18 cellular contexts compared by ENCODE assay signal in the genomic region with DNA sequence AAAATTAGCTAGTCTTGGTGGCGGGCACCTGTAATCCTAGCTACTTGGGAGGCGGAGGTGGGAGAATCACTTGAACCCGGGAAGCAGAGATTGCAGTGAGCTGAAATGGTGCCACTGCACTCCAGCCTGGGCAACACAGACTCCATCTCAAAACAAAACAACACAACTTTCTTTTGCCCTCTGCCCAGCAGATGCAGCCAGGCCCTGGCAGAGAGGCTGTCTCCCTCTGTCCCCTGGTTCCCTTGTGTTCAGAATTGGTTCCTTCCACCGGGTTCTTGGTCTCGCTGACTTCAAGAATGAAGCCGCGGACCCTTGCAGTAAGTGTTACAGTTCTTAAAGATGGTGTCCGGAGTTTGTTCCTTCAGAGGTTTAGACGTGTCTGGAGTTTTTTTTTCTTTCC. TPM values are rescaled to one million over a fixed set of nuclear protein-coding genes. Genes with fewer than 3 reads are reported as not detected.
A peak's percentile ranks its signal among the peaks of the same experiment; 100 is the strongest.
DNase-seq lines count a peak whose midpoint lies in the region; ATAC-seq and TF ChIP-seq lines count a peak whose summit lies in the region.
"Had no signal": no experiment of that assay in that cellular context is flagged by ENCODE, and none has a peak within 500 bp of the region (broad histone marks: within the 10 kb centered on the region; RNA-seq: fewer than 3 reads in every experiment).

No MANE protein-coding gene starts in this region.

- peaks cover 0 to 80% (median 11%) of the 10 kb centered on the region in 3 donors for H3K27me3 ChIP-seq in stomach
- H3K27me3 ChIP-seq in WERI-Rb-1 (ENCODE audit: insufficient read depth, low read depth, severe bottlenecking): peaks cover 75% of the 10 kb centered on the region

- peaks cover 3% of the 10 kb centered on the region for H3K36me3 Mint-ChIP-seq in chondrocyte (ENCODE audit: low read depth)
- H3K36me3 Mint-ChIP-seq in osteocyte (ENCODE audit: unreplicated experiment): no peaks in the 10 kb centered on the region
- H3K36me3 Mint-ChIP-seq in naive thymus-derived CD8-positive, alpha-beta T cell: peaks cover 0 to 10% (median 4%) of the 10 kb centered on the region in 3 donors
- H3K36me3 Mint-ChIP-seq: CD4-positive, alpha-beta memory T cell had no signal

- H3K9me3 Mint-ChIP-seq in chondrocyte (ENCODE audit: low read depth): peaks cover 15% of the 10 kb centered on the region
- peaks cover 9% of the 10 kb centered on the region for H3K9me3 Mint-ChIP-seq in osteocyte (ENCODE audit: unreplicated experiment)
- peaks cover 0 to 17% (median 6%) of the 10 kb centered on the region in 9 donors for H3K9me3 Mint-ChIP-seq in naive thymus-derived CD8-positive, alpha-beta T cell

- H3K27ac Mint-ChIP-seq in chondrocyte (ENCODE audit: unreplicated experiment): no peak overlapping the region
- H3K27ac Mint-ChIP-seq in osteocyte (ENCODE audit: unreplicated experiment): no peak overlapping the region
- H3K27ac Mint-ChIP-seq in naive thymus-derived CD8-positive, alpha-beta T cell: no peak overlapping the region
- H3K27ac Mint-ChIP-seq: HFFc6 had no signal

- TF ChIP-seq EP300 in stomach (IDR thresholded peaks at IDR 0.05): no peak

- intact Hi-C loops in stomach (cut with DNase I; ENCODE audit: low total_unique reads): no loop called here

- POLR2A ChIA-PET in naive thymus-derived CD8-positive, alpha-beta T cell (lab: Charles Lee): no interaction called here

- H3K9me3 ChIP-seq in stomach (peaks cover 0 to 7% (median 5%) of the 10 kb centered on the region in 4 donors), WERI-Rb-1 (ENCODE audit: severe bottlenecking) (peaks cover 38% of the 10 kb centered on the region)
- H3K9me3 ChIP-seq: HAP-1 had no signal

- TF ChIP-seq CTCF in chondrocyte (IDR thresholded peaks at IDR 0.05) (no peak), coronary artery (IDR thresholded peaks at IDR 0.05) (no peak), osteocyte (IDR thresholded peaks at IDR 0.05) (no peak), stomach (IDR thresholded peaks at IDR 0.05) (no peak), WERI-Rb-1 (IDR thresholded peaks at IDR 0.05; ENCODE audit: low read depth, low read length) (no peak)

- H3K27me3 Mint-ChIP-seq in chondrocyte (ENCODE audit: low read depth) (peaks cover 46% of the 10 kb centered on the region), osteocyte (ENCODE audit: unreplicated experiment) (peaks cover 33% of the 10 kb centered on the region)
- H3K27me3 Mint-ChIP-seq in naive thymus-derived CD8-positive, alpha-beta T cell: peaks cover 13 to 71% (median 38%) of the 10 kb centered on the region in 5 donors

- H3K4me1 ChIP-seq in stomach: no peaks in the 10 kb centered on the region
- H3K4me1 ChIP-seq: HAP-1 had no signal

- H3K4me3 Mint-ChIP-seq in chondrocyte (ENCODE audit: unreplicated experiment) (no peak overlapping the region), osteocyte (ENCODE audit: unreplicated experiment) (no peak overlapping the region)
- H3K4me3 Mint-ChIP-seq in naive thymus-derived CD8-positive, alpha-beta T cell: no peak overlapping the region
- H3K4me3 Mint-ChIP-seq: CD4-positive, alpha-beta memory T cell; HFFc6 had no signal

- WGBS in stomach, 5 donors: 78 to 94% (median 90%) methylated on average over 9 of the region's 9 CpGs

- TF ChIP-seq POLR2A in stomach (IDR thresholded peaks at IDR 0.05): no peak

- no peak overlapping the region for H3K4me3 ChIP-seq in coronary artery
- H3K4me3 ChIP-seq in stomach: no peak overlapping the region
- H3K4me3 ChIP-seq in WERI-Rb-1 (ENCODE audit: low read depth, low read length): no peak overlapping the region
- H3K4me3 ChIP-seq: HAP-1 had no signal

- no peaks in the 10 kb centered on the region for H3K4me1 Mint-ChIP-seq in chondrocyte (ENCODE audit: low read depth)
- H3K4me1 Mint-ChIP-seq in osteocyte (ENCODE audit: unreplicated experiment): no peaks in the 10 kb centered on the region
- peaks cover 0 to 2% (median 0%) of the 10 kb centered on the region in 4 donors for H3K4me1 Mint-ChIP-seq in naive thymus-derived CD8-positive, alpha-beta T cell
- H3K4me1 Mint-ChIP-seq: CD4-positive, alpha-beta memory T cell had no signal

- DNase-seq in chondrocyte (ENCODE audit: low spot score) (peak; percentile 40), coronary artery (ENCODE audit: low spot score) (peak; percentile 40), osteocyte (ENCODE audit: extremely low spot score, unreplicated experiment) (peak; percentile 62), stomach (peak; percentile 14), WERI-Rb-1 (no peak)
- DNase-seq in naive thymus-derived CD8-positive, alpha-beta T cell: no peak
- DNase-seq: C1 segment of cervical spinal cord; Calu3; CD4-positive, alpha-beta memory T cell; COR-L47; DMS53; DMS79 treated with DMSO at 0.1 percent for 48 hours; GF-D8; GOT3; HFFc6 had no signal

- H3K27ac ChIP-seq in coronary artery (no peak overlapping the region), stomach (no peak overlapping the region), WERI-Rb-1 (no peak overlapping the region)

- ATAC-seq in naive thymus-derived CD8-positive, alpha-beta T cell: no peak
- ATAC-seq in HG03342 (IDR thresholded peaks at IDR 0.05; ENCODE audit: unreplicated experiment) (no peak), HG02840 (IDR thresholded peaks at IDR 0.05; ENCODE audit: low FRiP score, unreplicated experiment) (no peak)

- H3K36me3 ChIP-seq in stomach (no peaks in the 10 kb centered on the region), WERI-Rb-1 (no peaks in the 10 kb centered on the region)
- H3K36me3 ChIP-seq: HAP-1 had no signal

RNA-seq across cellular contexts. Expression of gene CEP72, which starts 30.2 kb away (rescaled TPM):
- total RNA-seq in chondrocyte (2.7 to 4.5 TPM (median 3.3 TPM) in 3 replicates), osteocyte (5.4 and 7.6 TPM in 2 replicates), stomach (10 to 100 TPM in 1 of 5 donors, 1 to 10 TPM in 3, under 1 TPM in 1; 0.14 to 11.1 (median 2.2) TPM)
- polyA plus RNA-seq in stomach: 1 to 10 TPM in 2 of 3 donors, under 1 TPM in 1; 0.46 to 3.6 (median 2.1) TPM
- 10 to 100 TPM; 27.5 to 28.8 TPM for total RNA-seq in naive thymus-derived CD8-positive, alpha-beta T cell
- polyA plus RNA-seq in naive thymus-derived CD8-positive, alpha-beta T cell: 1 to 10 TPM; 2.8 to 6.4 (median 4.1) TPM

RNA-seq across cellular contexts. Expression of gene SLC9A3, which starts 57.7 kb away (rescaled TPM):
- 0.95 to 1.4 TPM (median 1.1 TPM) in 3 replicates for total RNA-seq in chondrocyte
- total RNA-seq in osteocyte: 1.2 and 1.7 TPM in 2 replicates
- 100 to 1,000 TPM in 2 of 5 donors, 10 to 100 TPM in 2, 1 to 10 TPM in 1; 7.8 to 142 (median 68.0) TPM for total RNA-seq in stomach
- 10 to 100 TPM in 1 of 3 donors, 1 to 10 TPM in 2; 2.7 to 15.7 (median 5.9) TPM for polyA plus RNA-seq in stomach
- 1 to 10 TPM; 2.4 to 2.6 TPM for total RNA-seq in naive thymus-derived CD8-positive, alpha-beta T cell
- 1 to 10 TPM in 2 of 3 donors, under 1 TPM in 1; 0.98 to 3.3 (median 2.4) TPM for polyA plus RNA-seq in naive thymus-derived CD8-positive, alpha-beta T cell

Comparison
In these comparisons a context has a peak if more than half of its experiments do, and no peak if none do; other contexts are left out.
1. DNase-seq: peak in chondrocyte (single experiment), coronary artery (single experiment), osteocyte (single experiment) and stomach (single experiment); none in WERI-Rb-1 (single experiment) and naive thymus-derived CD8-positive, alpha-beta T cell (0 of 10).